In the genomic region with DNA sequence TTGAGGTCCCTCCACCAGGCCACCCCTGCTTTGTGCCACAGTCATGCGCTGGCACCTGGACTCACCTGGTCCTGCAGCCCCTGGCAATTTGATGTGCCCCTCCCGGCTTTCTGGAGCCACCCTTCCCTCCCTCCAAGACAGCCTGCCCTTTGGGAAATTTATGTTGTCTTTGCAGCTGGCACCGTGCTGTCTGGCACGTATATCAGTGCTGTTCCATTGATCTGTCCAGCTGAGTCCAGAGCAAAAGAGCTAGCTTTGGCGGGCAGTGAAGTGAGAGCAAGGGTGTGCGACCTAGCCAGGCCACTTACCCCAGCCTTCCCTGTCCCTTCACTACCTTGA, we compare ENCODE assay signal across 26 cellular contexts. TPM values are rescaled to one million over a fixed set of nuclear protein-coding genes. Genes with fewer than 3 reads are reported as not detected.
DNase-seq lines count a peak whose midpoint lies in the region; ATAC-seq and TF ChIP-seq lines count a peak whose summit lies in the region.
"Had no signal": no experiment of that assay in that cellular context is flagged by ENCODE, and none has a peak within 500 bp of the region (broad histone marks: within the 10 kb centered on the region; RNA-seq: fewer than 3 reads in every experiment).

No MANE protein-coding gene starts in this region.

- DNase-seq in SK-N-MC (ENCODE audit: low read depth, low spot score): no peak
- no peak for DNase-seq in esophagus squamous epithelium (lab: John Stamatoyannopoulos, UW)
- no peak for DNase-seq in upper lobe of left lung
- no peak for DNase-seq in activated T-cell treated with anti-CD3 and anti-CD28 coated beads, Interleukin-2, amount 50 U/mL, for 24 hours
- no peak for DNase-seq in WERI-Rb-1
- DNase-seq in A172 (ENCODE audit: low spot score): no peak
- DNase-seq: activated gamma-delta T cell treated with Interleukin-2 at 50 U/mL for 16 hours; AML-193; amniotic stem cell; DND-41; effector CD4-positive, alpha-beta T cell; heart left ventricle; islet precursor cell; naive thymus-derived CD8-positive, alpha-beta T cell; NCI-H1417 treated with DMSO at 0.1 percent for 48 hours; NCI-H526 treated with DMSO at 0.1 percent for 48 hours; OCI-M1; posterior cingulate gyrus; SIG-M5; stimulated activated CD4-positive, alpha-beta T cell treated with anti-CD3 and anti-CD28 coated beads, Interleukin-4, amount 100 ng/mL, for 4 hours; T-helper 1 cell had no signal

- ATAC-seq in upper lobe of left lung (ENCODE audit: low FRiP score in 2 of 2) (no peak), HG03565 (IDR thresholded peaks at IDR 0.05; ENCODE audit: unreplicated experiment) (no peak)
- ATAC-seq: heart left ventricle; naive thymus-derived CD8-positive, alpha-beta T cell had no signal

- H3K27me3 ChIP-seq in esophagus squamous epithelium (peaks cover 0 to 10% (median 2%) of the 10 kb centered on the region in 4 donors), upper lobe of left lung (peaks cover 0 to 8% (median 4%) of the 10 kb centered on the region in 4 donors), WERI-Rb-1 (ENCODE audit: insufficient read depth, low read depth, severe bottlenecking) (no peaks in the 10 kb centered on the region)

- WGBS in esophagus squamous epithelium, 2 donors: 47 to 71% methylated on average over 3 to 6 of the region's 6 CpGs
- 75 to 82% methylated on average over 6 of the region's 6 CpGs for WGBS in upper lobe of left lung, 2 donors

- no peaks in the 10 kb centered on the region for H3K36me3 Mint-ChIP-seq in nephron (ENCODE audit: low read depth)
- H3K36me3 Mint-ChIP-seq in activated T-cell treated with anti-CD3 and anti-CD28 coated beads, Interleukin-2, amount 50 U/mL, for 24 hours (ENCODE audit: low read depth): peaks cover 35% of the 10 kb centered on the region

- H3K4me3 Mint-ChIP-seq in nephron: no peak overlapping the region
- H3K4me3 Mint-ChIP-seq in activated T-cell treated with anti-CD3 and anti-CD28 coated beads, Interleukin-2, amount 50 U/mL, for 24 hours: no peak overlapping the region
- H3K4me3 Mint-ChIP-seq: memory B cell; naive thymus-derived CD8-positive, alpha-beta T cell had no signal

- intact Hi-C loops in esophagus squamous epithelium (cut with DNase I): no loop called here

- H3K4me1 ChIP-seq in esophagus squamous epithelium: peaks cover 15 to 59% (median 31%) of the 10 kb centered on the region in 3 donors
- peaks cover 6 to 23% (median 18%) of the 10 kb centered on the region in 4 donors for H3K4me1 ChIP-seq in upper lobe of left lung

- TF ChIP-seq CTCF in esophagus squamous epithelium (IDR thresholded peaks at IDR 0.05) (no peak), nephron (IDR thresholded peaks at IDR 0.05; ENCODE audit: unreplicated experiment in 3 of 3) (no peak), upper lobe of left lung (IDR thresholded peaks at IDR 0.05) (no peak), WERI-Rb-1 (IDR thresholded peaks at IDR 0.05; ENCODE audit: low read depth, low read length) (no peak)

- no peaks in the 10 kb centered on the region for H3K9me3 ChIP-seq in SK-N-MC (ENCODE audit: low read depth, low read length)
- no peaks in the 10 kb centered on the region for H3K9me3 ChIP-seq in esophagus squamous epithelium
- no peaks in the 10 kb centered on the region for H3K9me3 ChIP-seq in upper lobe of left lung
- H3K9me3 ChIP-seq in WERI-Rb-1 (ENCODE audit: severe bottlenecking): no peaks in the 10 kb centered on the region
- H3K9me3 ChIP-seq: heart left ventricle, suprapubic skin had no signal

- peak overlapping the region in 2 of 3 experiments; percentile 6 to 79 for H3K27ac Mint-ChIP-seq in nephron
- no peak overlapping the region for H3K27ac Mint-ChIP-seq in activated T-cell treated with anti-CD3 and anti-CD28 coated beads, Interleukin-2, amount 50 U/mL, for 24 hours
- H3K27ac Mint-ChIP-seq: memory B cell had no signal

- H3K9ac ChIP-seq in SK-N-MC (ENCODE audit: insufficient read length): no peak overlapping the region

- H3K27me3 Mint-ChIP-seq in nephron (ENCODE audit: low read depth): peaks cover 13% of the 10 kb centered on the region
- H3K27me3 Mint-ChIP-seq in activated T-cell treated with anti-CD3 and anti-CD28 coated beads, Interleukin-2, amount 50 U/mL, for 24 hours: peaks cover 13% of the 10 kb centered on the region

- no peak overlapping the region for H3K4me3 ChIP-seq in SK-N-MC
- no peak overlapping the region for H3K4me3 ChIP-seq in esophagus squamous epithelium
- H3K4me3 ChIP-seq in upper lobe of left lung: no peak overlapping the region
- no peak overlapping the region for H3K4me3 ChIP-seq in WERI-Rb-1 (ENCODE audit: low read depth, low read length)
- H3K4me3 ChIP-seq: heart left ventricle, suprapubic skin had no signal

- TF ChIP-seq POLR2A in esophagus squamous epithelium (IDR thresholded peaks at IDR 0.05) (no peak), upper lobe of left lung (IDR thresholded peaks at IDR 0.05) (no peak)

- H3K36me3 ChIP-seq in SK-N-MC (ENCODE audit: insufficient read depth, low read length) (no peaks in the 10 kb centered on the region; the same call in 1 of the 2 replicates), esophagus squamous epithelium (peaks cover 0 to 27% (median 0%) of the 10 kb centered on the region in 3 donors), upper lobe of left lung (peaks cover 0 to 7% (median 0%) of the 10 kb centered on the region in 4 donors), WERI-Rb-1 (peaks cover 29% of the 10 kb centered on the region)
- H3K36me3 ChIP-seq: heart left ventricle, suprapubic skin had no signal

- H3K4me1 Mint-ChIP-seq in nephron: peaks cover 43% of the 10 kb centered on the region
- H3K4me1 Mint-ChIP-seq in activated T-cell treated with anti-CD3 and anti-CD28 coated beads, Interleukin-2, amount 50 U/mL, for 24 hours (ENCODE audit: low read depth): peaks cover 9% of the 10 kb centered on the region

- no peak for TF ChIP-seq EP300 in upper lobe of left lung (IDR thresholded peaks at IDR 0.05)

- no peaks in the 10 kb centered on the region for H3K9me3 Mint-ChIP-seq in nephron
- no peaks in the 10 kb centered on the region for H3K9me3 Mint-ChIP-seq in activated T-cell treated with anti-CD3 and anti-CD28 coated beads, Interleukin-2, amount 50 U/mL, for 24 hours
- H3K9me3 Mint-ChIP-seq: memory B cell; naive thymus-derived CD8-positive, alpha-beta T cell had no signal

- H3K27ac ChIP-seq in SK-N-MC: 0 out of 2 replicates have a peak overlapping the region, but pooled peaks have one; percentile 31
- peak overlapping the region; percentile 35 to 79 (median 61) for H3K27ac ChIP-seq in esophagus squamous epithelium
- peak overlapping the region in 3 of 4 donors; percentile 23 to 61 (median 46) for H3K27ac ChIP-seq in upper lobe of left lung
- H3K27ac ChIP-seq in WERI-Rb-1: no peak overlapping the region; the same call in 1 of the 2 replicates
- H3K27ac ChIP-seq: suprapubic skin had no signal

RNA-seq across cellular contexts. Expression of a gene that starts 5.7 kb away (rescaled TPM):
- total RNA-seq in esophagus squamous epithelium: 100 to 1,000 TPM in 1 of 4 donors, 10 to 100 TPM in 1, 1 to 10 TPM in 2; 1.1 to 111 (median 14.9) TPM
- total RNA-seq in upper lobe of left lung: 100 to 1,000 TPM in 5 of 6 donors, 10 to 100 TPM in 1; 54.2 to 303 (median 160) TPM
- 48.7 and 50.4 TPM in 2 replicates for total RNA-seq in A172 (2014; rRNA removed; shearing (Covaris generic))

RNA-seq across cellular contexts. Expression of a gene that starts 12.4 kb away (rescaled TPM):
- total RNA-seq in esophagus squamous epithelium (10 to 100 TPM in 3 of 4 donors, 1 to 10 TPM in 1; 8.3 to 25.6 (median 17.4) TPM), upper lobe of left lung (100 to 1,000 TPM in 1 of 6 donors, 10 to 100 TPM in 5; 12.1 to 123 (median 24.1) TPM)
- total RNA-seq in A172 (2014; rRNA removed; shearing (Covaris generic)): 0.88 and 2.8 TPM in 2 replicates
- total RNA-seq: M059J had no signal

RNA-seq across cellular contexts. Expression of a gene that starts 12.6 kb away (rescaled TPM):
- 10 to 100 TPM; 12.1 to 24.5 (median 14.5) TPM for total RNA-seq in esophagus squamous epithelium
- total RNA-seq in upper lobe of left lung: 10 to 100 TPM; 15.4 to 31.4 (median 19.2) TPM
- total RNA-seq in A172 (2014; rRNA removed; shearing (Covaris generic)): 0.67 TPM in 1 of 2 replicates, not detected in the other
- total RNA-seq: M059J had no signal

RNA-seq across cellular contexts. Expression of a gene that starts 32.9 kb away (rescaled TPM):
- total RNA-seq in esophagus squamous epithelium: 10 to 100 TPM; 42.8 to 75.7 (median 63.2) TPM
- 100 to 1,000 TPM in 4 of 6 donors, 10 to 100 TPM in 2; 65.2 to 125 (median 105) TPM for total RNA-seq in upper lobe of left lung
- total RNA-seq in A172 (2014; rRNA removed; shearing (Covaris generic)): 237 and 258 TPM in 2 replicates

RNA-seq across cellular contexts. Expression of a gene that starts 43.4 kb away (rescaled TPM):
- total RNA-seq in esophagus squamous epithelium (1 to 10 TPM; 1.2 to 2.3 (median 1.8) TPM), upper lobe of left lung (1 to 10 TPM; 3.0 to 6.5 (median 5.5) TPM)
- 5.7 and 11.1 TPM in 2 replicates for total RNA-seq in A172 (2014; rRNA removed; shearing (Covaris generic))
